Comparison of ENCODE assay signal across 9 cellular contexts in the genomic region with DNA sequence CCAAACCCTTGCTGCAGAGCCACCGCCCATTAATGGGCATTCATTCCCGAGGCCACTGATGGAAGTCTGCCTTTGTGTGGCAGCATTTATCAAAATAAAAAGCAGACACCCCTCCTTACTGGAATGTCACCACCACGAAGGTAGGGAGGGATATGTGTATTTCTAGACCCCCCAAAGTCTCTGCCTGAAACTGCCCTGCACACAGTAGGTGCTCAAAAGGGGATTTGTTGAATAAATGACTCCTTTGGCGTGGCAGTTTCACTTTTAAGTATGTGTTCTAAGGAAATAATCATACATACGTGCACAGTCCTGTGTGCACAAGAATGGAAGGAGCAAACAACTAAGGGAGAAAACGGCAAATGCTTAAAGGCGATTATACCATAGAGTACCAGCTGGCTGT. TPM values are rescaled to one million over a fixed set of nuclear protein-coding genes. Genes with fewer than 3 reads are reported as not detected.
A peak's percentile ranks its signal among the peaks of the same experiment; 100 is the strongest.
DNase-seq lines count a peak whose midpoint lies in the region; ATAC-seq, FAIRE-seq and TF ChIP-seq lines count a peak whose summit lies in the region.
"Had no signal": no experiment of that assay in that cellular context is flagged by ENCODE, and none has a peak within 500 bp of the region (broad histone marks: within the 10 kb centered on the region; RNA-seq: fewer than 3 reads in every experiment).

No MANE protein-coding gene starts in this region.

- H3K27ac ChIP-seq in astrocyte (ENCODE audit: low read depth, low read length) = peak overlapping the region; percentile 81
- peak overlapping the region; percentile 60 to 85 (median 75) for H3K27ac ChIP-seq in right lobe of liver
- H3K27ac ChIP-seq in transverse colon = peak overlapping the region; percentile 81 to 94 (median 92)

- peak overlapping the region; percentile 89 for H3K9ac ChIP-seq in astrocyte (ENCODE audit: low read length)

- peaks cover 0 to 2% of the 10 kb centered on the region in 2 donors for H3K36me3 Mint-ChIP-seq in activated T-cell treated with anti-CD3 and anti-CD28 coated beads, Interleukin-2, amount 50 U/mL, for 72 hours (ENCODE audit: insufficient read depth in 2 of 2)
- no peaks in the 10 kb centered on the region for H3K36me3 Mint-ChIP-seq in astrocyte (ENCODE audit: low read depth, unreplicated experiment)

- no peak for ATAC-seq in activated T-cell treated with anti-CD3 and anti-CD28 coated beads, Interleukin-2, amount 50 U/mL, for 72 hours (replicated peaks in 1 of 2)
- ATAC-seq in right lobe of liver (no peak), HG02798 (IDR thresholded peaks at IDR 0.05; ENCODE audit: poor library complexity, unreplicated experiment) (no peak)

- no peaks in the 10 kb centered on the region for H3K9me3 Mint-ChIP-seq in activated T-cell treated with anti-CD3 and anti-CD28 coated beads, Interleukin-2, amount 50 U/mL, for 72 hours
- H3K9me3 Mint-ChIP-seq in astrocyte (ENCODE audit: unreplicated experiment) = no peaks in the 10 kb centered on the region

- FAIRE-seq in astrocyte (lab: Jason Lieb, UNC) = no peak

- H4K20me1 ChIP-seq in astrocyte (ENCODE audit: insufficient read depth, low read length) = no peaks in the 10 kb centered on the region

- no peaks in the 10 kb centered on the region for H3K79me2 ChIP-seq in astrocyte (ENCODE audit: insufficient read depth, low read length)

- H3K9me3 ChIP-seq in astrocyte (ENCODE audit: insufficient read depth, low read depth, low read length) = no peaks in the 10 kb centered on the region
- no peaks in the 10 kb centered on the region for H3K9me3 ChIP-seq in right lobe of liver
- no peaks in the 10 kb centered on the region for H3K9me3 ChIP-seq in transverse colon

- TF ChIP-seq POLR2A in right lobe of liver (IDR thresholded peaks at IDR 0.05) (no peak), transverse colon (IDR thresholded peaks at IDR 0.05) (no peak)

- H3K4me1 ChIP-seq in astrocyte (ENCODE audit: insufficient read depth, low read length) (peaks cover 3% of the 10 kb centered on the region), right lobe of liver (no peaks in the 10 kb centered on the region), transverse colon (peaks cover 0 to 6% (median 0%) of the 10 kb centered on the region in 4 donors)

- H3K27ac Mint-ChIP-seq in activated T-cell treated with anti-CD3 and anti-CD28 coated beads, Interleukin-2, amount 50 U/mL, for 72 hours = peak overlapping the region; percentile 83
- peak overlapping the region; percentile 84 for H3K27ac Mint-ChIP-seq in astrocyte (ENCODE audit: unreplicated experiment)

- 19% methylated on average over 4 of the region's 7 CpGs for WGBS in right lobe of liver (ENCODE audit: insufficient coverage, low coverage, low lambda C conversion rate, missing lambda C conversion rate)
- WGBS in transverse colon (ENCODE audit: low coverage in 1 of 2), 2 donors = 58% methylated on average over 7 of the region's 7 CpGs; no CpG with 5 or more reads in 1 of the 2 donors

- H3K4me1 Mint-ChIP-seq in activated T-cell treated with anti-CD3 and anti-CD28 coated beads, Interleukin-2, amount 50 U/mL, for 72 hours (ENCODE audit: low read depth) = peaks cover 22% of the 10 kb centered on the region
- peaks cover 3% of the 10 kb centered on the region for H3K4me1 Mint-ChIP-seq in astrocyte (ENCODE audit: low read depth, unreplicated experiment)

- no peaks in the 10 kb centered on the region for H3K36me3 ChIP-seq in astrocyte (ENCODE audit: insufficient read depth, low read length)
- H3K36me3 ChIP-seq in right lobe of liver = no peaks in the 10 kb centered on the region
- H3K36me3 ChIP-seq in transverse colon = no peaks in the 10 kb centered on the region

- peak overlapping the region; percentile 85 for H3K4me2 ChIP-seq in astrocyte (ENCODE audit: low read length)

- peaks cover 5% of the 10 kb centered on the region for H3K27me3 Mint-ChIP-seq in activated T-cell treated with anti-CD3 and anti-CD28 coated beads, Interleukin-2, amount 50 U/mL, for 72 hours (ENCODE audit: low read depth)
- no peaks in the 10 kb centered on the region for H3K27me3 Mint-ChIP-seq in astrocyte (ENCODE audit: low read depth, unreplicated experiment)

- peak overlapping the region; percentile 61 for H3K4me3 ChIP-seq in astrocyte (ENCODE audit: insufficient read depth, low read depth, low read length)
- H3K4me3 ChIP-seq in right lobe of liver = peak overlapping the region; percentile 49 to 65 (median 60)
- peak overlapping the region; percentile 41 to 66 (median 50) for H3K4me3 ChIP-seq in transverse colon

- peak overlapping the region; percentile 86 to 96 for H3K4me3 Mint-ChIP-seq in activated T-cell treated with anti-CD3 and anti-CD28 coated beads, Interleukin-2, amount 50 U/mL, for 72 hours
- peak overlapping the region; percentile 86 for H3K4me3 Mint-ChIP-seq in astrocyte (ENCODE audit: unreplicated experiment)

- in situ Hi-C loops in transverse colon (cut with MboI; ENCODE audit: low pct_ligation_motif_present in 1 of 4, low pct_unique_long_range_greater_than_20kb in 1 of 4, low sequenced_read_pairs in 3 of 4) = no loop called here

- no peak for DNase-seq in activated T-cell treated with anti-CD3 and anti-CD28 coated beads, Interleukin-2, amount 50 U/mL, for 72 hours
- no peak for DNase-seq in activated T-cell treated with anti-CD3 and anti-CD28 coated beads, Interleukin-2, amount 50 U/mL, for 1 hour
- DNase-seq in astrocyte (ENCODE audit: low read depth) = no peak
- DNase-seq in right lobe of liver = no peak
- DNase-seq in transverse colon = no peak
- no peak for DNase-seq in activated CD4-positive, alpha-beta T cell treated with anti-CD3 and anti-CD28 coated beads for 4 hours
- DNase-seq in DMS153 treated with DMSO at 0.1 percent for 48 hours (lab: John Stamatoyannopoulos, UW; ENCODE audit: unreplicated experiment) = no peak

- intact Hi-C loops in right lobe of liver (cut with DNase I) (no loop called here), transverse colon (cut with DNase I; ENCODE audit: low total_unique reads) (no loop called here)

- TF ChIP-seq CTCF in astrocyte (IDR thresholded peaks at IDR 0.05; ENCODE audit: insufficient read depth, low read depth, low read length) = no peak
- TF ChIP-seq CTCF in right lobe of liver (IDR thresholded peaks at IDR 0.05) = no peak
- no peak for TF ChIP-seq CTCF in transverse colon (IDR thresholded peaks at IDR 0.05)

- peak overlapping the region; percentile 93 for H2AFZ ChIP-seq in astrocyte (ENCODE audit: low read depth, low read length)

- H3K27me3 ChIP-seq in astrocyte (ENCODE audit: insufficient read depth, low read length) (no peaks in the 10 kb centered on the region), right lobe of liver (no peaks in the 10 kb centered on the region), transverse colon (no peaks in the 10 kb centered on the region)

- no peak for TF ChIP-seq EP300 in transverse colon (IDR thresholded peaks at IDR 0.05; ENCODE audit: low read depth)

RNA-seq across cellular contexts. Expression of a gene that starts 23.6 kb away (rescaled TPM):
- total RNA-seq in activated T-cell treated with anti-CD3 and anti-CD28 coated beads, Interleukin-2, amount 50 U/mL, for 72 hours = not detected
- not detected in 2 replicates for total RNA-seq in astrocyte
- total RNA-seq in right lobe of liver = 1 to 10 TPM in 5 of 6 experiments, under 1 TPM in 1; 0.98 to 4.1 (median 2.9) TPM
- total RNA-seq in transverse colon = 10 to 100 TPM in 1 of 4 donors, 1 to 10 TPM in 1, not detected in 2; 4.8 to 18.4 TPM
- total RNA-seq: SK-MEL-5 had no signal

RNA-seq across cellular contexts. Expression of a gene that starts 41.4 kb away (rescaled TPM):
- 10 to 100 TPM; 29.4 to 34.8 TPM for total RNA-seq in activated T-cell treated with anti-CD3 and anti-CD28 coated beads, Interleukin-2, amount 50 U/mL, for 72 hours
- 3.5 and 4.9 TPM in 2 replicates for total RNA-seq in astrocyte
- total RNA-seq in right lobe of liver = 10 to 100 TPM in 1 of 6 experiments, 1 to 10 TPM in 5; 2.2 to 10.8 (median 3.5) TPM
- 1 to 10 TPM in 3 of 4 donors, under 1 TPM in 1; 1.00 to 5.3 (median 4.4) TPM for total RNA-seq in transverse colon

RNA-seq across cellular contexts. Expression of a gene that starts 48.5 kb away (rescaled TPM):
- total RNA-seq in activated T-cell treated with anti-CD3 and anti-CD28 coated beads, Interleukin-2, amount 50 U/mL, for 72 hours = under 1 TPM; 0.22 to 0.35 TPM
- not detected in 2 replicates for total RNA-seq in astrocyte
- 1 to 10 TPM in 1 of 6 experiments, under 1 TPM in 1, not detected in 4; 0.37 to 1.2 TPM for total RNA-seq in right lobe of liver
- total RNA-seq in transverse colon = not detected
- total RNA-seq: SK-MEL-5 had no signal

RNA-seq across cellular contexts. Expression of a gene that starts 54.3 kb away (rescaled TPM):
- total RNA-seq in activated T-cell treated with anti-CD3 and anti-CD28 coated beads, Interleukin-2, amount 50 U/mL, for 72 hours = 10 to 100 TPM; 81.4 to 83.9 TPM
- total RNA-seq in astrocyte (0.75 and 1.1 TPM in 2 replicates), right lobe of liver (1 to 10 TPM; 2.4 to 7.2 (median 4.8) TPM), transverse colon (10 to 100 TPM in 1 of 4 donors, 1 to 10 TPM in 3; 3.2 to 13.1 (median 6.3) TPM)
